ENCODE assay signal across 13 cellular contexts in the genomic region with DNA sequence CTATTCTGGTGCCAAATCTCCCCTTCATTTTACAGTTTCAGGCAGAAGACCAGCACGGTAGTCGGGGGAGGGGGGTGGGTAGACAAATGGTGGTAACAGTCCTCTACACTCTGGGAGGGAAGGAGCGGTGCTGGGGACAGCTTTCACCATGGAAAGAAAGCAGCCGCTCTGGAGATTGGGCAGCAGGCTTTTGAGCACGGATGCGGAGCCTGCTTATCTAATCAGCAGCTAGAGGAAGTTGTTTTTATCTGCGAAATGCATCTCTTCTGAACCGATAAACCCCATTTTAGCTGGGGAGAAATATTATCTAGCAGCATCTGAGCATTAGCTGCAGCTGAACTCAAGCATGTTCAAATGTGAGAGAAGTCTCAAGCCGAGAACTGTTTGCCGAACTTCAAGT. TPM values are rescaled to one million over a fixed set of nuclear protein-coding genes. Genes with fewer than 3 reads are reported as not detected.
DNase-seq lines count a peak whose midpoint lies in the region; ATAC-seq and TF ChIP-seq lines count a peak whose summit lies in the region.
"Had no signal": no experiment of that assay in that cellular context is flagged by ENCODE, and none has a peak within 500 bp of the region (broad histone marks: within the 10 kb centered on the region; RNA-seq: fewer than 3 reads in every experiment).

No MANE protein-coding gene starts in this region.

- peak overlapping the region; percentile 55 to 82 (median 68) for H3K27ac ChIP-seq in Peyer's patch
- H3K27ac ChIP-seq in colonic mucosa: peak overlapping the region; percentile 20
- H3K27ac ChIP-seq in transverse colon: peak overlapping the region in 3 of 4 donors; percentile 50 to 72 (median 60)

- POLR2A ChIA-PET in activated naive CD8-positive, alpha-beta T cell treated with anti-CD3 and anti-CD28 coated beads, Interleukin-2, amount 10 ng/mL, durations not matched to agents 7 days and 5 days (lab: Charles Lee): interaction anchor here (0.6 to 9.0 kb wide), 9 partner anchors 14 to 127 kb away, joined by 3 to 176 read pairs (median 8); partner anchors contain the start of gene IKZF1

- no peak for DNase-seq in activated naive CD8-positive, alpha-beta T cell treated with anti-CD3 and anti-CD28 coated beads, Interleukin-2, amount 10 ng/mL, durations not matched to agents 7 days and 5 days
- DNase-seq in activated naive CD8-positive, alpha-beta T cell treated with anti-CD3 and anti-CD28 coated beads for 36 hours: no peak
- DNase-seq in Peyer's patch: peak in 2 of 3 donors; percentile 62 to 79
- no peak for DNase-seq in colonic mucosa
- DNase-seq in transverse colon: no peak
- no peak for DNase-seq in DMS 273 treated with DMSO at 0.1 percent for 48 hours (lab: John Stamatoyannopoulos, UW)
- DNase-seq in left lobe of liver (ENCODE audit: low spot score): no peak
- DNase-seq: activated B cell treated with CpG ODN at 0.5 μM for 24 hours, HCEC 1CT, hippocampal formation, IMR-90 had no signal

- intact Hi-C loops in colonic mucosa (cut with DNase I) (no loop called here), transverse colon (cut with DNase I; ENCODE audit: low total_unique reads) (no loop called here)

- peaks cover 44% of the 10 kb centered on the region for H3K36me3 Mint-ChIP-seq in activated naive CD8-positive, alpha-beta T cell treated with anti-CD3 and anti-CD28 coated beads, Interleukin-2, amount 10 ng/mL, durations not matched to agents 7 days and 5 days
- peaks cover 52% of the 10 kb centered on the region for H3K36me3 Mint-ChIP-seq in activated naive CD8-positive, alpha-beta T cell treated with anti-CD3 and anti-CD28 coated beads for 36 hours

- H3K36me3 ChIP-seq in Peyer's patch (no peaks in the 10 kb centered on the region), colonic mucosa (no peaks in the 10 kb centered on the region), transverse colon (no peaks in the 10 kb centered on the region)

- H3K4me3 Mint-ChIP-seq in activated naive CD8-positive, alpha-beta T cell treated with anti-CD3 and anti-CD28 coated beads, Interleukin-2, amount 10 ng/mL, durations not matched to agents 7 days and 5 days: no peak overlapping the region
- no peak overlapping the region for H3K4me3 Mint-ChIP-seq in activated naive CD8-positive, alpha-beta T cell treated with anti-CD3 and anti-CD28 coated beads for 36 hours
- H3K4me3 Mint-ChIP-seq: activated B cell treated with CpG ODN at 0.5 μM for 24 hours had no signal

- no peaks in the 10 kb centered on the region for H3K27me3 Mint-ChIP-seq in activated naive CD8-positive, alpha-beta T cell treated with anti-CD3 and anti-CD28 coated beads, Interleukin-2, amount 10 ng/mL, durations not matched to agents 7 days and 5 days
- no peaks in the 10 kb centered on the region for H3K27me3 Mint-ChIP-seq in activated naive CD8-positive, alpha-beta T cell treated with anti-CD3 and anti-CD28 coated beads for 36 hours
- H3K27me3 Mint-ChIP-seq: activated B cell treated with CpG ODN at 0.5 μM for 24 hours had no signal

- peaks cover 0 to 46% (median 12%) of the 10 kb centered on the region in 4 donors for H3K4me1 ChIP-seq in Peyer's patch
- H3K4me1 ChIP-seq in colonic mucosa: no peaks in the 10 kb centered on the region
- peaks cover 0 to 5% (median 0%) of the 10 kb centered on the region in 4 donors for H3K4me1 ChIP-seq in transverse colon

- peak in 1 of 2 donors; percentile 40 for TF ChIP-seq POLR2A in Peyer's patch (IDR thresholded peaks at IDR 0.05)
- TF ChIP-seq POLR2A in transverse colon (IDR thresholded peaks at IDR 0.05): peak; percentile 28

- no peak overlapping the region for H3K27ac Mint-ChIP-seq in activated naive CD8-positive, alpha-beta T cell treated with anti-CD3 and anti-CD28 coated beads, Interleukin-2, amount 10 ng/mL, durations not matched to agents 7 days and 5 days
- no peak overlapping the region for H3K27ac Mint-ChIP-seq in activated naive CD8-positive, alpha-beta T cell treated with anti-CD3 and anti-CD28 coated beads for 36 hours
- H3K27ac Mint-ChIP-seq: activated B cell treated with CpG ODN at 0.5 μM for 24 hours had no signal

- TF ChIP-seq EP300 in transverse colon (IDR thresholded peaks at IDR 0.05; ENCODE audit: low read depth): no peak

- H3K9ac ChIP-seq in colonic mucosa (ENCODE audit: low read depth in 2 of 2, low read length in 2 of 2): no peak overlapping the region

- in situ Hi-C loops in transverse colon (cut with MboI; ENCODE audit: low pct_ligation_motif_present in 1 of 4, low pct_unique_long_range_greater_than_20kb in 1 of 4, low sequenced_read_pairs in 3 of 4): no loop called here

- no peak for TF ChIP-seq CTCF in Peyer's patch (IDR thresholded peaks at IDR 0.05)
- TF ChIP-seq CTCF in colonic mucosa (IDR thresholded peaks at IDR 0.05): no peak
- TF ChIP-seq CTCF in transverse colon (IDR thresholded peaks at IDR 0.05): no peak

- H3K9me3 Mint-ChIP-seq in activated naive CD8-positive, alpha-beta T cell treated with anti-CD3 and anti-CD28 coated beads, Interleukin-2, amount 10 ng/mL, durations not matched to agents 7 days and 5 days: no peaks in the 10 kb centered on the region
- H3K9me3 Mint-ChIP-seq in activated naive CD8-positive, alpha-beta T cell treated with anti-CD3 and anti-CD28 coated beads for 36 hours: no peaks in the 10 kb centered on the region
- H3K9me3 Mint-ChIP-seq: activated B cell treated with CpG ODN at 0.5 μM for 24 hours had no signal

- no peaks in the 10 kb centered on the region for H3K9me3 ChIP-seq in Peyer's patch
- H3K9me3 ChIP-seq in colonic mucosa: no peaks in the 10 kb centered on the region
- H3K9me3 ChIP-seq in transverse colon: no peaks in the 10 kb centered on the region

- peaks cover 60% of the 10 kb centered on the region for H3K4me1 Mint-ChIP-seq in activated naive CD8-positive, alpha-beta T cell treated with anti-CD3 and anti-CD28 coated beads, Interleukin-2, amount 10 ng/mL, durations not matched to agents 7 days and 5 days
- H3K4me1 Mint-ChIP-seq in activated naive CD8-positive, alpha-beta T cell treated with anti-CD3 and anti-CD28 coated beads for 36 hours: peaks cover 63% of the 10 kb centered on the region

- H3K27me3 ChIP-seq in Peyer's patch: no peaks in the 10 kb centered on the region
- H3K27me3 ChIP-seq in colonic mucosa: no peaks in the 10 kb centered on the region
- H3K27me3 ChIP-seq in transverse colon: no peaks in the 10 kb centered on the region

- H3K4me3 ChIP-seq in Peyer's patch: no peak overlapping the region
- H3K4me3 ChIP-seq in colonic mucosa: no peak overlapping the region
- no peak overlapping the region for H3K4me3 ChIP-seq in transverse colon

- WGBS in transverse colon (ENCODE audit: low coverage in 1 of 2), 2 donors: 22 to 24% methylated on average over 5 to 10 of the region's 10 CpGs

- peak; percentile 14 for ATAC-seq in activated naive CD8-positive, alpha-beta T cell treated with anti-CD3 and anti-CD28 coated beads, Interleukin-2, amount 10 ng/mL, durations not matched to agents 7 days and 5 days (ENCODE audit: low read depth)
- ATAC-seq in GM21526 (IDR thresholded peaks at IDR 0.05; ENCODE audit: low FRiP score, unreplicated experiment) (no peak), left lobe of liver (no peak)

RNA-seq across cellular contexts. Expression of gene IKZF1, which starts 28.8 kb away (rescaled TPM):
- total RNA-seq in activated naive CD8-positive, alpha-beta T cell treated with anti-CD3 and anti-CD28 coated beads, Interleukin-2, amount 10 ng/mL, durations not matched to agents 7 days and 5 days: 100 to 1,000 TPM; 383 to 410 TPM
- 100 to 1,000 TPM; 220 to 225 TPM for total RNA-seq in activated naive CD8-positive, alpha-beta T cell treated with anti-CD3 and anti-CD28 coated beads for 36 hours
- total RNA-seq in Peyer's patch (100 to 1,000 TPM in 1 of 4 donors, 10 to 100 TPM in 3; 25.3 to 108 (median 31.7) TPM), colonic mucosa (1 to 10 TPM; 4.9 to 5.6 TPM), transverse colon (100 to 1,000 TPM in 1 of 4 donors, 10 to 100 TPM in 1, 1 to 10 TPM in 2; 9.2 to 116 (median 29.1) TPM), left lobe of liver (2.8 TPM)
- total RNA-seq: IMR-90, RPMI7951 had no signal

Comparison
In these comparisons a context has a peak if more than half of its experiments do, and no peak if none do; other contexts are left out.
1. DNase-seq: peak in Peyer's patch (2 of 3); none in activated naive CD8-positive, alpha-beta T cell treated with anti-CD3 and anti-CD28 coated beads, Interleukin-2, amount 10 ng/mL, durations not matched to agents 7 days and 5 days (single experiment), activated naive CD8-positive, alpha-beta T cell treated with anti-CD3 and anti-CD28 coated beads for 36 hours (single experiment), colonic mucosa (single experiment), transverse colon (single experiment), DMS 273 treated with DMSO at 0.1 percent for 48 hours (single experiment) and left lobe of liver (single experiment).
2. Peak in every context shown above with its lines, with median percentiles within 50 percentile points of each other: H3K27ac ChIP-seq.